Comparison of ENCODE assay signal across 12 cellular contexts in genomic region chr1:155185783-155186265, GRCh38. TPM values are rescaled to one million over a fixed set of nuclear protein-coding genes. Genes with fewer than 3 reads are reported as not detected.
DNase-seq lines count a peak whose midpoint lies in the region; ATAC-seq, FAIRE-seq and TF ChIP-seq lines count a peak whose summit lies in the region.
"Had no signal": no experiment of that assay in that cellular context is flagged by ENCODE, and none has a peak within 500 bp of the region (broad histone marks: within the 10 kb centered on the region; RNA-seq: fewer than 3 reads in every experiment).

No MANE protein-coding gene starts in this region.

- H3K27ac ChIP-seq in DOHH2 (ENCODE audit: low read depth, low read length) (0 out of 2 replicates have a peak overlapping the region, but pooled peaks have one; percentile 27), H1 (ENCODE audit: low read depth, low read length) (no peak overlapping the region; the same call in 1 of the 2 replicates), pancreas (peak overlapping the region; percentile 77 to 88 (median 84))
- no peak overlapping the region for H3K27ac ChIP-seq in CD8-positive, alpha-beta T cell (ENCODE audit: low read depth, low read length)
- H3K27ac ChIP-seq: neutrophil had no signal

- H3K9me3 ChIP-seq in DOHH2 (ENCODE audit: control insufficient read depth, insufficient read depth, low read length) (no peaks in the 10 kb centered on the region), H1 (ENCODE audit: insufficient read depth in 2 of 2, low read depth in 1 of 2, low read length in 1 of 2) (no peaks in the 10 kb centered on the region), pancreas (no peaks in the 10 kb centered on the region)
- H3K9me3 ChIP-seq in CD8-positive, alpha-beta T cell (ENCODE audit: low read length) = no peaks in the 10 kb centered on the region
- H3K9me3 ChIP-seq: gastrocnemius medialis, neutrophil had no signal

- no peaks in the 10 kb centered on the region for H3K27me3 Mint-ChIP-seq in CD8-positive, alpha-beta T cell (ENCODE audit: low read depth)

- no peaks in the 10 kb centered on the region for H3F3A ChIP-seq in DOHH2 (ENCODE audit: control insufficient read depth, insufficient read depth)

- H4K91ac ChIP-seq in H1 (replicated peaks; ENCODE audit: insufficient read length, low read length) = no peak overlapping the region

- peak overlapping the region; percentile 39; the same call in 1 of the 2 replicates for H2BK12ac ChIP-seq in H1 (ENCODE audit: low read depth, low read length)

- H3K4me3 Mint-ChIP-seq in CD8-positive, alpha-beta T cell = no peak overlapping the region

- WGBS in H1 (ENCODE audit: extremely low coverage in 1 of 2, insufficient coverage in 1 of 2, insufficient read length in 1 of 2, insufficient replicate concordance in 2 of 2, low coverage in 1 of 2, low lambda C conversion rate in 2 of 2, missing lambda C conversion rate in 1 of 2), 2 experiments = 84% methylated on average over 9 of the region's 9 CpGs; no CpG with 5 or more reads in 1 of the 2 experiments
- WGBS in pancreas, 2 donors = 36 to 45% methylated on average over 9 of the region's 9 CpGs

- H3K9me3 Mint-ChIP-seq in CD8-positive, alpha-beta T cell = no peaks in the 10 kb centered on the region

- H2BK120ac ChIP-seq in H1 (replicated peaks; ENCODE audit: low read depth, low read length) = no peak overlapping the region

- peaks cover 4% of the 10 kb centered on the region for H3K4me1 Mint-ChIP-seq in CD8-positive, alpha-beta T cell (ENCODE audit: low read depth)

- H4K5ac ChIP-seq in H1 (ENCODE audit: insufficient read length, low read depth, low read length) = no peak overlapping the region

- DNase-seq in H1 (ENCODE audit: low read depth in 1 of 2, low spot score in 2 of 2) (peak in 1 of 2 experiments; percentile 58), pancreas (peak in 5 of 6 donors; percentile 18 to 60 (median 51))
- DNase-seq in CD8-positive, alpha-beta T cell = no peak
- no peak for DNase-seq in effector CD4-positive, alpha-beta T cell
- DNase-seq: effector memory CD4-positive, alpha-beta T cell; stimulated activated CD8-positive, alpha-beta memory T cell treated with anti-CD3 and anti-CD28 coated beads, Interleukin-4, amount 100 ng/mL, for 48 hours had no signal

- H2AK5ac ChIP-seq in H1 (ENCODE audit: low read depth, low read length) = 0 out of 2 replicates have a peak overlapping the region, but pooled peaks have one; percentile 24

- POLR2A ChIA-PET in H1 (lab: Charles Lee; ENCODE audit: partially characterized antibody) = interaction anchor here (1.0 to 20.5 kb wide), 6 partner anchors 8 to 123 kb away, joined by 3 to 512 read pairs (median 8); partner anchors contain the start of genes KRTCAP2, MTX1, THBS3 and TRIM46
- POLR2A ChIA-PET in CD8-positive, alpha-beta T cell (lab: Charles Lee) = no interaction called here

- H3K4me2 ChIP-seq in DOHH2 (ENCODE audit: low read length) = peak overlapping the region; percentile 60
- peak overlapping the region; percentile 36 to 54; a peak in 1 of 4 replicates for H3K4me2 ChIP-seq in H1 (ENCODE audit: insufficient read depth in 1 of 2, low read depth in 2 of 2, low read length in 2 of 2)

- H4K20me1 ChIP-seq in DOHH2 (ENCODE audit: control insufficient read depth, insufficient read depth, low read depth, low read length) = no peaks in the 10 kb centered on the region
- no peaks in the 10 kb centered on the region for H4K20me1 ChIP-seq in H1 (replicated peaks in 1 of 2; ENCODE audit: control insufficient read depth in 1 of 2, insufficient read depth in 2 of 2, low read length in 2 of 2)

- no peaks in the 10 kb centered on the region for H3K79me1 ChIP-seq in H1 (ENCODE audit: low read depth, low read length)

- peak overlapping the region; percentile 6; the same call in 1 of the 2 replicates for H2BK20ac ChIP-seq in H1 (ENCODE audit: low read length)

- CTCF ChIA-PET in H1 (lab: Charles Lee; ENCODE audit: partially characterized antibody) = interaction anchor here (1.1 to 6.1 kb wide), 7 partner anchors 8 to 40 kb away, joined by 3 to 38 read pairs (median 5); partner anchors contain the start of gene KRTCAP2
- CTCF ChIA-PET in CD8-positive, alpha-beta T cell (lab: Charles Lee) = interaction anchor here (0.8 to 2.4 kb wide), 3 partner anchors 8 to 17 kb away, joined by 4 to 11 read pairs (median 10); partner anchors contain the start of gene KRTCAP2

- H3K79me2 ChIP-seq in DOHH2 (ENCODE audit: control insufficient read depth, low read length) (no peaks in the 10 kb centered on the region), H1 (ENCODE audit: control insufficient read depth in 1 of 2, insufficient read depth in 2 of 2, low read length in 2 of 2) (no peaks in the 10 kb centered on the region)

- H3K4me1 ChIP-seq in DOHH2 (ENCODE audit: control insufficient read depth, low read length) (peaks cover 24% of the 10 kb centered on the region), H1 (replicated peaks in 1 of 4; ENCODE audit: control insufficient read depth in 3 of 4, insufficient read depth in 4 of 4, low read length in 3 of 4) (peaks cover 4 to 20% (median 11%) of the 10 kb centered on the region in 4 experiments), pancreas (peaks cover 28 to 34% (median 31%) of the 10 kb centered on the region in 3 donors)
- no peaks in the 10 kb centered on the region for H3K4me1 ChIP-seq in CD8-positive, alpha-beta T cell (ENCODE audit: insufficient read depth, low read length)

- no peaks in the 10 kb centered on the region for H3K9me2 ChIP-seq in DOHH2 (replicated peaks; ENCODE audit: control insufficient read depth, low read length)

- no peak overlapping the region for H2BK15ac ChIP-seq in H1 (ENCODE audit: low read length)

- no peaks in the 10 kb centered on the region for H3K36me3 ChIP-seq in DOHH2 (ENCODE audit: control insufficient read depth, low read length)
- peaks cover 0 to 12% (median 6%) of the 10 kb centered on the region in 4 experiments; a peak in 5 of 8 replicates for H3K36me3 ChIP-seq in H1 (ENCODE audit: control insufficient read depth in 2 of 4, insufficient read depth in 4 of 4, low read length in 3 of 4)
- no peaks in the 10 kb centered on the region for H3K36me3 ChIP-seq in pancreas
- H3K36me3 ChIP-seq in CD8-positive, alpha-beta T cell (ENCODE audit: insufficient read depth, low read length) = no peaks in the 10 kb centered on the region
- H3K36me3 ChIP-seq: gastrocnemius medialis, neutrophil had no signal

- ATAC-seq in HG03520 (IDR thresholded peaks at IDR 0.05; ENCODE audit: unreplicated experiment) = peak; percentile 9
- peak in 2 of 4 donors; percentile 0 to 1 for ATAC-seq in pancreas
- ATAC-seq in HG03469 (IDR thresholded peaks at IDR 0.05; ENCODE audit: unreplicated experiment) = no peak
- ATAC-seq in CD8-positive, alpha-beta T cell = no peak
- ATAC-seq in GM19397 (IDR thresholded peaks at IDR 0.05; ENCODE audit: unreplicated experiment) = no peak
- ATAC-seq: gastrocnemius medialis had no signal

- H3K14ac ChIP-seq in H1 (ENCODE audit: insufficient read length) = no peak overlapping the region

- H3K27me3 ChIP-seq in DOHH2 (ENCODE audit: control insufficient read depth, low read length) (no peaks in the 10 kb centered on the region), H1 (replicated peaks in 1 of 4; ENCODE audit: control insufficient read depth in 3 of 4, extremely low read depth in 1 of 4, insufficient read depth in 3 of 4, low read length in 3 of 4) (no peaks in the 10 kb centered on the region), pancreas (no peaks in the 10 kb centered on the region)
- no peaks in the 10 kb centered on the region for H3K27me3 ChIP-seq in CD8-positive, alpha-beta T cell (ENCODE audit: insufficient read depth, low read length)
- H3K27me3 ChIP-seq: gastrocnemius medialis, neutrophil had no signal

- H3K4me3 ChIP-seq in DOHH2 (ENCODE audit: low read length) (peak overlapping the region; percentile 52; the same call in 1 of the 2 replicates), H1 (ENCODE audit: extremely low read depth in 1 of 4, insufficient read depth in 2 of 4, low read depth in 3 of 4, low read length in 4 of 4) (no peak overlapping the region; a peak in 2 of 8 replicates), pancreas (no peak overlapping the region)
- no peak overlapping the region for H3K4me3 ChIP-seq in CD8-positive, alpha-beta T cell (ENCODE audit: low read depth, low read length)
- H3K4me3 ChIP-seq: gastrocnemius medialis had no signal

- H3K27ac Mint-ChIP-seq in CD8-positive, alpha-beta T cell = no peak overlapping the region

- H2BK5ac ChIP-seq in H1 (ENCODE audit: low read depth, low read length) = peak overlapping the region; percentile 52; the same call in 1 of the 2 replicates

- no peak for TF ChIP-seq RAD21 in H1 (IDR thresholded peaks at IDR 0.05 in 1 of 2, conservative IDR thresholded peaks at IDR 0.05 in 1 of 2; ENCODE audit: low read depth in 2 of 2, low read length in 2 of 2)

- H3K23me2 ChIP-seq in H1 (ENCODE audit: low read depth, low read length) = no peaks in the 10 kb centered on the region; the same call in 1 of the 2 replicates

- no peak overlapping the region for H4K8ac ChIP-seq in H1 (ENCODE audit: extremely low read depth, insufficient read depth, low read length)

- H3K9ac ChIP-seq in H1 (replicated peaks in 1 of 4; ENCODE audit: extremely low read depth in 1 of 4, low read depth in 3 of 4, low read length in 3 of 4) = no peak overlapping the region

- TF ChIP-seq EP300 in H1 (IDR thresholded peaks at IDR 0.05; ENCODE audit: borderline replicate concordance in 1 of 2, low read depth in 2 of 2, low read length in 2 of 2) = no peak

- no peak for TF ChIP-seq POLR2A in H1 (IDR thresholded peaks at IDR 0.05; ENCODE audit: control extremely low read depth in 1 of 2, low read depth in 2 of 2, low read length in 2 of 2)

- intact Hi-C loops in pancreas (cut with DNase I) = no loop called here
- intact Hi-C loops in CD8-positive, alpha-beta T cell (cut with DNase I, micrococcal nuclease) = no loop called here

- no peak overlapping the region for H3K56ac ChIP-seq in H1 (replicated peaks; ENCODE audit: insufficient read length, low read depth, low read length)

- TF ChIP-seq CTCF in DOHH2 (IDR thresholded peaks at IDR 0.05; ENCODE audit: low read depth, low read length, poor library complexity, severe bottlenecking) = no peak
- TF ChIP-seq CTCF in H1 (IDR thresholded peaks at IDR 0.05; ENCODE audit: control extremely low read depth in 1 of 3, insufficient read depth in 1 of 3, low read depth in 1 of 3, low read length in 3 of 3) = no peak
- no peak for TF ChIP-seq CTCF in pancreas (IDR thresholded peaks at IDR 0.05)
- TF ChIP-seq CTCF in CD8-positive, alpha-beta T cell (IDR thresholded peaks at IDR 0.05) = no peak

- peaks cover 12% of the 10 kb centered on the region for H3K36me3 Mint-ChIP-seq in CD8-positive, alpha-beta T cell

- H3K18ac ChIP-seq in H1 (ENCODE audit: extremely low read depth, low read length) = peak overlapping the region; percentile 44

- H3K23ac ChIP-seq in H1 (ENCODE audit: insufficient read length) = no peak overlapping the region

- FAIRE-seq in H1 (lab: Jason Lieb, UNC) (no peak), pancreas (lab: Jason Lieb, UNC) (no peak)

- H3K4ac ChIP-seq in H1 (replicated peaks; ENCODE audit: insufficient read length, low read depth, low read length) = no peak overlapping the region

- H2AFZ ChIP-seq in H1 (ENCODE audit: low read length) = no peak overlapping the region

RNA-seq across cellular contexts. Expression of gene TRIM46, which starts 12.2 kb away (rescaled TPM):
- 15.0 and 15.5 TPM in 2 replicates for total RNA-seq in H1 (2021; fragmentation: NEBNext Ultra II Directional; extraction: Animal tissue kit (Norgen Biotek cat#: 25700))
- polyA plus RNA-seq in H1 (2011; rRNA removed) (21.6 and 34.7 TPM in 2 replicates), pancreas (1 to 10 TPM; 1.2 to 4.1 TPM)
- polyA plus RNA-seq in H1 (2011; cell fraction: cytosol; rRNA removed) = 29.4 TPM
- 94.4 TPM for polyA plus RNA-seq in H1 (2011; cell fraction: nucleus; rRNA removed)
- polyA plus RNA-seq in H1 (2012, experiment 1 of 2) = 18.2 to 22.5 TPM (median 20.8 TPM) in 4 replicates
- polyA plus RNA-seq in H1 (2012, experiment 2 of 2) = 12.6 TPM
- 11.7 TPM for polyA plus RNA-seq in H1 (2013, experiment 1 of 2)
- 9.4 TPM for polyA plus RNA-seq in H1 (2013, experiment 2 of 2)
- 11.4 and 11.5 TPM in 2 replicates for polyA minus RNA-seq in H1 (2011; rRNA and poly(A)+ RNA removed)
- polyA minus RNA-seq in H1 (2011; cell fraction: cytosol; rRNA and poly(A)+ RNA removed) = 13.7 TPM
- 28.4 TPM for polyA minus RNA-seq in H1 (2011; cell fraction: nucleus; rRNA and poly(A)+ RNA removed)
- total RNA-seq in pancreas = under 1 TPM; 0.19 to 0.59 (median 0.33) TPM
- 1 to 10 TPM; 1.1 TPM for total RNA-seq in CD8-positive, alpha-beta T cell
- total RNA-seq: gastrocnemius medialis had no signal

RNA-seq across cellular contexts. Expression of gene KRTCAP2, which starts 12.7 kb away (rescaled TPM):
- 146 TPM in 2 replicates for total RNA-seq in H1 (2021; fragmentation: NEBNext Ultra II Directional; extraction: Animal tissue kit (Norgen Biotek cat#: 25700))
- polyA plus RNA-seq in H1 (2011; rRNA removed) (317 and 419 TPM in 2 replicates), pancreas (100 to 1,000 TPM; 182 to 238 TPM)
- 199 TPM for polyA plus RNA-seq in H1 (2011; cell fraction: cytosol; rRNA removed)
- 287 TPM for polyA plus RNA-seq in H1 (2011; cell fraction: nucleus; rRNA removed)
- polyA plus RNA-seq in H1 (2012, experiment 1 of 2) = 150 to 268 TPM (median 247 TPM) in 4 replicates
- polyA plus RNA-seq in H1 (2012, experiment 2 of 2) = 705 TPM
- polyA plus RNA-seq in H1 (2013, experiment 1 of 2) = 290 TPM
- 399 TPM for polyA plus RNA-seq in H1 (2013, experiment 2 of 2)
- polyA minus RNA-seq in H1 (2011; rRNA and poly(A)+ RNA removed) = 107 and 146 TPM in 2 replicates
- 86.3 TPM for polyA minus RNA-seq in H1 (2011; cell fraction: cytosol; rRNA and poly(A)+ RNA removed)
- polyA minus RNA-seq in H1 (2011; cell fraction: nucleus; rRNA and poly(A)+ RNA removed) = 82.9 TPM
- 100 to 1,000 TPM in 4 of 6 donors, 10 to 100 TPM in 2; 91.8 to 119 (median 102) TPM for total RNA-seq in pancreas
- total RNA-seq in CD8-positive, alpha-beta T cell = 10 to 100 TPM; 58.9 to 71.2 TPM

RNA-seq across cellular contexts. Expression of gene THBS3, which starts 21.9 kb away (rescaled TPM):
- 2.6 and 3.0 TPM in 2 replicates for total RNA-seq in H1 (2021; fragmentation: NEBNext Ultra II Directional; extraction: Animal tissue kit (Norgen Biotek cat#: 25700))
- polyA plus RNA-seq in H1 (2011; rRNA removed) (3.5 and 5.0 TPM in 2 replicates), pancreas (10 to 100 TPM; 69.1 to 78.6 TPM)
- polyA plus RNA-seq in H1 (2011; cell fraction: cytosol; rRNA removed) = 4.2 TPM
- 19.8 TPM for polyA plus RNA-seq in H1 (2011; cell fraction: nucleus; rRNA removed)
- 8.5 to 12.1 TPM (median 11.0 TPM) in 4 replicates for polyA plus RNA-seq in H1 (2012, experiment 1 of 2)
- 4.6 TPM for polyA plus RNA-seq in H1 (2012, experiment 2 of 2)
- polyA plus RNA-seq in H1 (2013, experiment 1 of 2) = 3.6 TPM
- 3.4 TPM for polyA plus RNA-seq in H1 (2013, experiment 2 of 2)
- 5.1 and 6.1 TPM in 2 replicates for polyA minus RNA-seq in H1 (2011; rRNA and poly(A)+ RNA removed)
- polyA minus RNA-seq in H1 (2011; cell fraction: cytosol; rRNA and poly(A)+ RNA removed) = 2.2 TPM
- 9.2 TPM for polyA minus RNA-seq in H1 (2011; cell fraction: nucleus; rRNA and poly(A)+ RNA removed)
- total RNA-seq in pancreas = 10 to 100 TPM in 5 of 6 donors, 1 to 10 TPM in 1; 9.9 to 31.1 (median 14.6) TPM
- 10 to 100 TPM; 18.5 to 18.8 TPM for total RNA-seq in CD8-positive, alpha-beta T cell

RNA-seq across cellular contexts. Expression of gene MTX1, which starts 22.7 kb away (rescaled TPM):
- 47.9 and 55.0 TPM in 2 replicates for total RNA-seq in H1 (2021; fragmentation: NEBNext Ultra II Directional; extraction: Animal tissue kit (Norgen Biotek cat#: 25700))
- polyA plus RNA-seq in H1 (2011; rRNA removed) (131 and 161 TPM in 2 replicates), pancreas (10 to 100 TPM; 34.3 to 36.8 TPM)
- 108 TPM for polyA plus RNA-seq in H1 (2011; cell fraction: cytosol; rRNA removed)
- 98.3 TPM for polyA plus RNA-seq in H1 (2011; cell fraction: nucleus; rRNA removed)
- polyA plus RNA-seq in H1 (2012, experiment 1 of 2) = 52.9 to 74.3 TPM (median 71.2 TPM) in 4 replicates
- polyA plus RNA-seq in H1 (2012, experiment 2 of 2) = 106 TPM
- polyA plus RNA-seq in H1 (2013, experiment 1 of 2) = 37.2 TPM
- 36.4 TPM for polyA plus RNA-seq in H1 (2013, experiment 2 of 2)
- 39.0 and 48.9 TPM in 2 replicates for polyA minus RNA-seq in H1 (2011; rRNA and poly(A)+ RNA removed)
- 31.5 TPM for polyA minus RNA-seq in H1 (2011; cell fraction: cytosol; rRNA and poly(A)+ RNA removed)
- 29.7 TPM for polyA minus RNA-seq in H1 (2011; cell fraction: nucleus; rRNA and poly(A)+ RNA removed)
- 10 to 100 TPM; 10.7 to 18.4 (median 15.7) TPM for total RNA-seq in pancreas
- total RNA-seq in CD8-positive, alpha-beta T cell = 10 to 100 TPM; 24.4 to 25.8 TPM

RNA-seq across cellular contexts. Expression of gene DPM3, which starts 45.5 kb away (rescaled TPM):
- 44.8 and 49.3 TPM in 2 replicates for total RNA-seq in H1 (2021; fragmentation: NEBNext Ultra II Directional; extraction: Animal tissue kit (Norgen Biotek cat#: 25700))
- polyA plus RNA-seq in H1 (2011; rRNA removed) (227 and 349 TPM in 2 replicates), pancreas (100 to 1,000 TPM; 211 to 227 TPM)
- polyA plus RNA-seq in H1 (2011; cell fraction: cytosol; rRNA removed) = 166 TPM
- 111 TPM for polyA plus RNA-seq in H1 (2011; cell fraction: nucleus; rRNA removed)
- polyA plus RNA-seq in H1 (2012, experiment 1 of 2) = 30.1 to 106 TPM (median 79.5 TPM) in 4 replicates
- 141 TPM for polyA plus RNA-seq in H1 (2012, experiment 2 of 2)
- 184 TPM for polyA plus RNA-seq in H1 (2013, experiment 1 of 2)
- 217 TPM for polyA plus RNA-seq in H1 (2013, experiment 2 of 2)
- polyA minus RNA-seq in H1 (2011; rRNA and poly(A)+ RNA removed) = 6.9 and 13.7 TPM in 2 replicates
- polyA minus RNA-seq in H1 (2011; cell fraction: cytosol; rRNA and poly(A)+ RNA removed) = 6.6 TPM
- 11.4 TPM for polyA minus RNA-seq in H1 (2011; cell fraction: nucleus; rRNA and poly(A)+ RNA removed)
- 10 to 100 TPM; 39.4 to 46.5 (median 42.3) TPM for total RNA-seq in pancreas
- 10 to 100 TPM; 15.6 to 16.7 TPM for total RNA-seq in CD8-positive, alpha-beta T cell

Comparison
In these comparisons a context has a peak if more than half of its experiments do, and no peak if none do; other contexts are left out.
1. H3K27ac ChIP-seq: peak in DOHH2 (single experiment) and pancreas (4 of 4); none in H1 (single experiment) and CD8-positive, alpha-beta T cell (single experiment).
2. DNase-seq: peak in pancreas (5 of 6); none in CD8-positive, alpha-beta T cell (0 of 7) and effector CD4-positive, alpha-beta T cell (single experiment).